Comparison of ENCODE assay signal across 11 cellular contexts in the genomic region with DNA sequence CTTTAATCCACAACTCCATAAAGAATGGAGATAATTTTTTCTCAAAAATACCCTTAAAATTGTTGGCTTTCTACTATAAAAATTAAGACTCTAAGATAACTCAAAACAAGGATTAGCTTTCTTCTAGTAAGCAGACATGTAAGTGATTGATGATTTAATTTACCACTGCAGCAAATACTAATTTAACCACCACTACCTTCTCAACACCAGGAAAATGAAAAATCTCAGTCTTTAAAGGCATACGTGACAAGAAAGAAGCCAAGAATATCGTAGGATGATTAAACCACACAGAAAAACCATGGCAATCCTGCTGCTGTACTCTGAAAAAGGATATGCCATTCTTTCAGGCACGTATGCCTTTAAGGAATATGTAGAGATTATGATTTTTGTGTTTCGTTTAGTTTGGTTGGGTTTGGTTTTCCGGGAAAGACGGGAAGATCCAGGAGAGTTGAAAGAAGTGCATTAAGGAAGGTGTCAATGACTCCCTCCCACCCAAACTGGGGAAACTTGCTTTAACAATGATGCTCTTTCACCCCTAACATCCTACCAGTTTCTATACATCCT. TPM values are rescaled to one million over a fixed set of nuclear protein-coding genes. Genes with fewer than 3 reads are reported as not detected.
DNase-seq lines count a peak whose midpoint lies in the region; ATAC-seq and TF ChIP-seq lines count a peak whose summit lies in the region.
"Had no signal": no experiment of that assay in that cellular context is flagged by ENCODE, and none has a peak within 500 bp of the region (broad histone marks: within the 10 kb centered on the region; RNA-seq: fewer than 3 reads in every experiment).

No MANE protein-coding gene starts in this region.

- intact Hi-C loops in colonic mucosa (cut with DNase I) = no loop called here
- intact Hi-C loops in left colon (cut with DNase I, micrococcal nuclease) = no loop called here

- no peak for TF ChIP-seq CTCF in colonic mucosa (IDR thresholded peaks at IDR 0.05)

- H2BK5ac ChIP-seq in mesenchymal stem cell (ENCODE audit: low read depth, low read length, poor library complexity, severe bottlenecking) = no peak overlapping the region

- peaks cover 11% of the 10 kb centered on the region for H3K27me3 ChIP-seq in colonic mucosa
- peaks cover 0 to 38% of the 10 kb centered on the region in 2 experiments for H3K27me3 ChIP-seq in mesenchymal stem cell (ENCODE audit: control insufficient read depth in 1 of 2, insufficient read depth in 1 of 2, low read length in 2 of 2)

- H3K4me3 ChIP-seq in colonic mucosa (peak overlapping the region; percentile 28), mesenchymal stem cell (ENCODE audit: insufficient read depth in 1 of 2, low read depth in 1 of 2, low read length in 2 of 2) (peak overlapping the region; percentile 81 to 88)

- DNase-seq in HT1080 (ENCODE audit: low read depth) (peak; percentile 1), colonic mucosa (no peak), mesenchymal stem cell (no peak), left colon (no peak), OCI-M2 (lab: John Stamatoyannopoulos, UW; ENCODE audit: unreplicated experiment) (no peak)
- no peak for DNase-seq in stimulated activated CD4-positive, alpha-beta T cell treated with anti-CD3 and anti-CD28 coated beads, Interleukin-4, amount 100 ng/mL, for 24 hours
- DNase-seq: cortex of kidney; stimulated activated naive CD4-positive, alpha-beta T cell had no signal

- H3K4ac ChIP-seq in mesenchymal stem cell (ENCODE audit: low read depth in 1 of 2, low read length in 2 of 2) = peak overlapping the region in 1 of 2 experiments; percentile 26

- H3K4me1 ChIP-seq in colonic mucosa (no peaks in the 10 kb centered on the region), mesenchymal stem cell (ENCODE audit: control insufficient read depth, insufficient read depth, low read depth, low read length) (no peaks in the 10 kb centered on the region)

- no peak overlapping the region for H3K23ac ChIP-seq in mesenchymal stem cell (ENCODE audit: low read length in 2 of 2)

- H3K9me3 ChIP-seq in colonic mucosa = no peaks in the 10 kb centered on the region
- H3K9me3 ChIP-seq in mesenchymal stem cell (ENCODE audit: control insufficient read depth, low read length) = no peaks in the 10 kb centered on the region

- no peak overlapping the region for H2BK120ac ChIP-seq in mesenchymal stem cell (ENCODE audit: low read depth, low read length)

- H3K36me3 ChIP-seq in colonic mucosa (no peaks in the 10 kb centered on the region), mesenchymal stem cell (ENCODE audit: control insufficient read depth in 1 of 2, insufficient read depth in 2 of 2, low read depth in 1 of 2, low read length in 2 of 2) (no peaks in the 10 kb centered on the region)

- no peak overlapping the region for H2AK5ac ChIP-seq in mesenchymal stem cell (ENCODE audit: low read length, severe bottlenecking)

- H4K8ac ChIP-seq in mesenchymal stem cell (ENCODE audit: low read length) = no peak overlapping the region

- no peak for ATAC-seq in left colon
- no peak for ATAC-seq in HG03442 (IDR thresholded peaks at IDR 0.05; ENCODE audit: unreplicated experiment)

- peak overlapping the region in 1 of 2 experiments; percentile 91 for H3K14ac ChIP-seq in mesenchymal stem cell (ENCODE audit: low read length in 2 of 2)

- H3K27ac ChIP-seq in colonic mucosa (no peak overlapping the region), mesenchymal stem cell (ENCODE audit: low read length, poor library complexity, severe bottlenecking) (no peak overlapping the region), temporal lobe (ENCODE audit: low read depth, low read length) (peak overlapping the region; percentile 45)

- peak overlapping the region; percentile 88 for H2AFZ ChIP-seq in mesenchymal stem cell (ENCODE audit: low read depth, low read length)

- peak overlapping the region; percentile 91 for H3K4me2 ChIP-seq in mesenchymal stem cell (ENCODE audit: low read length, poor library complexity, severe bottlenecking)

- WGBS in mesenchymal stem cell = 33% methylated on average over 3 of the region's 6 CpGs

- H2BK12ac ChIP-seq in mesenchymal stem cell (ENCODE audit: low read length in 2 of 2) = peak overlapping the region in 1 of 2 experiments; percentile 78

- no peaks in the 10 kb centered on the region for H3K79me1 ChIP-seq in mesenchymal stem cell (replicated peaks; ENCODE audit: low read length, poor library complexity, severe bottlenecking)

- H2BK15ac ChIP-seq in mesenchymal stem cell (ENCODE audit: low read depth, poor library complexity, severe bottlenecking) = no peak overlapping the region

- H4K91ac ChIP-seq in mesenchymal stem cell (ENCODE audit: low read length) = no peak overlapping the region

- peak overlapping the region in 1 of 2 experiments; percentile 82 for H3K18ac ChIP-seq in mesenchymal stem cell (ENCODE audit: low read depth in 1 of 2, low read length in 2 of 2)

- H3K9ac ChIP-seq in colonic mucosa (ENCODE audit: low read depth in 2 of 2, low read length in 2 of 2) (peak overlapping the region in 1 of 2 donors; percentile 26), mesenchymal stem cell (ENCODE audit: low read length) (peak overlapping the region; percentile 85)

RNA-seq across cellular contexts. Expression of gene LRCH2, which starts 0.9 kb away (rescaled TPM):
- total RNA-seq in HT1080 (2014; rRNA removed; shearing (Covaris generic)) = 2.5 and 3.1 TPM in 2 replicates
- 4.5 and 6.2 TPM in 2 replicates for polyA plus RNA-seq in HT1080 (2015; cell fraction: cytosol; rRNA removed)
- polyA plus RNA-seq in HT1080 (2015; cell fraction: nucleus; rRNA removed) = 10.2 and 10.7 TPM in 2 replicates
- total RNA-seq in colonic mucosa (1 to 10 TPM in 1 of 2 donors, under 1 TPM in 1; 0.44 to 2.7 TPM), temporal lobe (40.8 TPM), left colon (1 to 10 TPM in 1 of 2 donors, under 1 TPM in 1; 0.61 to 2.2 TPM)
- polyA plus RNA-seq in mesenchymal stem cell (2013, experiment 1 of 2) = 7.1 TPM
- 7.3 TPM for polyA plus RNA-seq in mesenchymal stem cell (2013, experiment 2 of 2)

RNA-seq across cellular contexts. Expression of gene RBMXL3, which starts 43.8 kb away (rescaled TPM):
- total RNA-seq in HT1080 (2014; rRNA removed; shearing (Covaris generic)) = not detected in 2 replicates
- not detected in 2 replicates for polyA plus RNA-seq in HT1080 (2015; cell fraction: cytosol; rRNA removed)
- polyA plus RNA-seq in HT1080 (2015; cell fraction: nucleus; rRNA removed) = not detected in 2 replicates
- not detected for total RNA-seq in colonic mucosa
- not detected for polyA plus RNA-seq in mesenchymal stem cell (2013, experiment 1 of 2)
- not detected for polyA plus RNA-seq in mesenchymal stem cell (2013, experiment 2 of 2)
- not detected for total RNA-seq in temporal lobe
- not detected for total RNA-seq in left colon
- total RNA-seq: occipital lobe had no signal

RNA-seq across cellular contexts. Expression of gene LUZP4, which starts 56.5 kb away (rescaled TPM):
- total RNA-seq in HT1080 (2014; rRNA removed; shearing (Covaris generic)) = not detected in 2 replicates
- polyA plus RNA-seq in HT1080 (2015; cell fraction: cytosol; rRNA removed) = not detected in 2 replicates
- polyA plus RNA-seq in HT1080 (2015; cell fraction: nucleus; rRNA removed) = 0.08 TPM in 1 of 2 replicates, not detected in the other
- total RNA-seq in colonic mucosa = not detected
- polyA plus RNA-seq in mesenchymal stem cell (2013, experiment 1 of 2) = not detected
- not detected for polyA plus RNA-seq in mesenchymal stem cell (2013, experiment 2 of 2)
- not detected for total RNA-seq in temporal lobe
- total RNA-seq in left colon = not detected
- total RNA-seq: occipital lobe had no signal

Comparison
In these comparisons a context has a peak if more than half of its experiments do, and no peak if none do; other contexts are left out.
1. RNA of gene LRCH2, which starts 0.9 kb away (total RNA-seq): 40.8 TPM in temporal lobe (single experiment); 2.5 to 3.1 TPM in HT1080, 0.44 to 2.7 TPM in colonic mucosa and 0.61 to 2.2 TPM in left colon; every median in the first group is over 10 times any median in the second.